ENCODE assay signal across 8 cellular contexts in genomic region chr22:20116376-20116950, GRCh38. TPM values are rescaled to one million over a fixed set of nuclear protein-coding genes. Genes with fewer than 3 reads are reported as not detected.
A peak's percentile ranks its signal among the peaks of the same experiment; 100 is the strongest.
DNase-seq lines count a peak whose midpoint lies in the region; ATAC-seq, FAIRE-seq and TF ChIP-seq lines count a peak whose summit lies in the region.

No MANE protein-coding gene starts in this region.

- H3K36me3 ChIP-seq in bronchial epithelial cell (ENCODE audit: control insufficient read depth, insufficient read depth, low read length) (peaks cover 36% of the 10 kb centered on the region), lung (ENCODE audit: control insufficient read depth in 2 of 2, insufficient read depth in 2 of 2, low read length in 2 of 2) (peaks cover 2 to 41% of the 10 kb centered on the region in 2 donors), vagina (peaks cover 0 to 53% of the 10 kb centered on the region in 2 donors)

- peak; percentile 2 for ATAC-seq in Right ventricle myocardium inferior
- no peak for ATAC-seq in lung (ENCODE audit: insufficient read depth, low FRiP score)
- ATAC-seq in GM18907 (IDR thresholded peaks at IDR 0.05; ENCODE audit: unreplicated experiment), result no peak

- H3K27ac ChIP-seq in lung (ENCODE audit: low read depth in 1 of 2, low read length in 1 of 2), result peak overlapping the region; percentile 18 to 85
- H3K27ac ChIP-seq in vagina, result peak overlapping the region; percentile 82

- intact Hi-C loops in Right ventricle myocardium inferior (cut with DNase I), result loop anchor here (5.0 to 10.0 kb wide), 2 partner anchors 34 to 262 kb away; partner anchors contain the start of genes DGCR8, GNB1L and RTL10
- intact Hi-C loops in cardiac septum (cut with DNase I), result loop anchor here (5.0 to 10.0 kb wide), 2 partner anchors 94 to 262 kb away; partner anchors contain the start of genes GNB1L, RTL10 and TANGO2
- intact Hi-C loops in vagina (cut with DNase I), result loop anchor here (10.0 kb wide), 1 partner anchor 1958 kb away; no protein-coding TSS in a partner anchor

- no peaks in the 10 kb centered on the region for H3K9me3 ChIP-seq in lung (ENCODE audit: control insufficient read depth in 2 of 2, insufficient read depth in 1 of 2, low read length in 1 of 2)
- no peaks in the 10 kb centered on the region for H3K9me3 ChIP-seq in vagina

- TF ChIP-seq POLR2A in vagina (IDR thresholded peaks at IDR 0.05), result no peak

- TF ChIP-seq CTCF in bronchial epithelial cell (IDR thresholded peaks at IDR 0.05; ENCODE audit: insufficient read depth, low read length, severe bottlenecking) (no peak), lung (IDR thresholded peaks at IDR 0.05; ENCODE audit: control extremely low read depth, extremely low read depth) (no peak), vagina (IDR thresholded peaks at IDR 0.05) (no peak)

- peaks cover 3% of the 10 kb centered on the region in 2 donors for H3K4me1 ChIP-seq in lung (ENCODE audit: control insufficient read depth in 2 of 2, insufficient read depth in 2 of 2, low read length in 2 of 2)
- H3K4me1 ChIP-seq in vagina, result peaks cover 40% of the 10 kb centered on the region

- WGBS in lung, 2 donors, result 10 to 11% methylated on average over 25 to 27 of the region's 27 CpGs

- H3K4me3 ChIP-seq in bronchial epithelial cell (ENCODE audit: low read depth, low read length) (peak overlapping the region; percentile 97), lung (peak overlapping the region; percentile 87), vagina (peak overlapping the region; percentile 73 to 86)

- DNase-seq in Right ventricle myocardium inferior (ENCODE audit: missing footprints), result peak; percentile 70
- DNase-seq in cardiac septum (ENCODE audit: low spot score), result no peak
- no peak for DNase-seq in bronchial epithelial cell (ENCODE audit: low read depth)
- no peak for DNase-seq in lung (ENCODE audit: low spot score)
- DNase-seq in vagina (ENCODE audit: extremely low spot score in 2 of 2), result no peak
- DNase-seq in RCC 7860 (ENCODE audit: low spot score), result no peak
- no peak for DNase-seq in NCI-H146 treated with DMSO at 0.1 percent for 48 hours (lab: John Stamatoyannopoulos, UW; ENCODE audit: unreplicated experiment)

- no peaks in the 10 kb centered on the region for H3K27me3 ChIP-seq in bronchial epithelial cell (ENCODE audit: control insufficient read depth, insufficient read depth, low read length)
- H3K27me3 ChIP-seq in lung (ENCODE audit: control insufficient read depth, insufficient read depth), result no peaks in the 10 kb centered on the region
- no peaks in the 10 kb centered on the region for H3K27me3 ChIP-seq in vagina

- FAIRE-seq in bronchial epithelial cell (lab: Jason Lieb, UNC) (no peak), RCC 7860 (lab: Jason Lieb, UNC) (no peak)

RNA-seq across cellular contexts. Expression of gene RANBP1, which starts 0.6 kb away (rescaled TPM):
- 42.7 TPM for total RNA-seq in Right ventricle myocardium inferior
- total RNA-seq in cardiac septum, result 45.9 TPM
- 147 and 263 TPM in 2 replicates for total RNA-seq in bronchial epithelial cell
- total RNA-seq in lung, result 10 to 100 TPM; 81.5 to 84.8 TPM
- 100 to 1,000 TPM in 1 of 2 donors, 10 to 100 TPM in 1; 72.9 to 119 TPM for polyA plus RNA-seq in lung
- total RNA-seq in vagina, result 177 TPM

RNA-seq across cellular contexts. Expression of gene TRMT2A, which starts 0.6 kb away (rescaled TPM):
- total RNA-seq in Right ventricle myocardium inferior (24.5 TPM), cardiac septum (24.0 TPM), bronchial epithelial cell (37.9 and 40.7 TPM in 2 replicates), lung (10 to 100 TPM; 37.5 to 62.4 TPM), vagina (66.5 TPM)
- polyA plus RNA-seq in lung, result 10 to 100 TPM; 48.3 to 71.1 TPM

RNA-seq across cellular contexts. Expression of gene ZDHHC8, which starts 15.1 kb away (rescaled TPM):
- 44.4 TPM for total RNA-seq in Right ventricle myocardium inferior
- total RNA-seq in cardiac septum, result 43.4 TPM
- total RNA-seq in bronchial epithelial cell, result 4.1 and 6.6 TPM in 2 replicates
- total RNA-seq in lung, result 10 to 100 TPM; 29.1 to 75.1 TPM
- polyA plus RNA-seq in lung, result 10 to 100 TPM; 28.4 to 41.9 TPM
- 22.6 TPM for total RNA-seq in vagina

RNA-seq across cellular contexts. Expression of gene CCDC188, which starts 34.4 kb away (rescaled TPM):
- total RNA-seq in Right ventricle myocardium inferior (0.32 TPM), cardiac septum (0.67 TPM), bronchial epithelial cell (not detected in 2 replicates), lung (1 to 10 TPM; 1.6 to 4.0 TPM), vagina (not detected)
- 1 to 10 TPM in 1 of 2 donors, under 1 TPM in 1; 0.63 to 1.1 TPM for polyA plus RNA-seq in lung

RNA-seq across cellular contexts. Expression of gene DGCR8, which starts 36.4 kb away (rescaled TPM):
- total RNA-seq in Right ventricle myocardium inferior (18.0 TPM), cardiac septum (19.1 TPM), bronchial epithelial cell (30.5 and 39.8 TPM in 2 replicates), lung (10 to 100 TPM; 34.7 to 38.4 TPM), vagina (27.3 TPM)
- polyA plus RNA-seq in lung, result 10 to 100 TPM; 13.2 to 17.6 TPM
